Comparison of ENCODE assay signal across 25 cellular contexts in genomic region chr3:132347811-132348210, GRCh38. TPM values are rescaled to one million over a fixed set of nuclear protein-coding genes. Genes with fewer than 3 reads are reported as not detected.
"Had no signal": no experiment of that assay in that cellular context is flagged by ENCODE, and none has a peak within 500 bp of the region (broad histone marks: within the 10 kb centered on the region; RNA-seq: fewer than 3 reads in every experiment).

No MANE protein-coding gene starts in this region.

- H3K4me3 Mint-ChIP-seq: mesothelial cell of epicardium; naive thymus-derived CD4-positive, alpha-beta T cell; natural killer cell treated with Interleukin-12 subunit alpha and Interleukin-12 subunit beta and Interleukin-15 and Interleukin-18, amount 100 ng/mL, for 72 hours; stimulated activated effector memory CD8-positive, alpha-beta T cell treated with anti-CD3 and anti-CD28 coated beads, Interleukin-12 subunit alpha, Interleukin-12 subunit beta, amount 100 ng/mL, for 72 hours; stimulated activated naive CD8-positive, alpha-beta T cell treated with anti-CD3 and anti-CD28 coated beads, Interleukin-15, Interleukin-2, amounts not matched to agents 100 ng/mL and 50 ng/mL, for 24 hours had no signal

- H3K27me3 Mint-ChIP-seq: progenitor cell of endocrine pancreas had no signal

- H3K36me3 Mint-ChIP-seq: naive thymus-derived CD4-positive, alpha-beta T cell; natural killer cell treated with Interleukin-12 subunit alpha and Interleukin-12 subunit beta and Interleukin-15 and Interleukin-18, amount 100 ng/mL, for 72 hours; stimulated activated effector memory CD8-positive, alpha-beta T cell treated with anti-CD3 and anti-CD28 coated beads, Interleukin-12 subunit alpha, Interleukin-12 subunit beta, amount 100 ng/mL, for 72 hours had no signal

- H3K4me3 ChIP-seq: hepatocyte, left ventricle myocardium inferior, lung, ovary, sigmoid colon, spleen, suprapubic skin, thoracic aorta, tibial artery, upper lobe of right lung had no signal

- FAIRE-seq: small intestine, urothelium cell line had no signal

- H3K27ac Mint-ChIP-seq: mesothelial cell of epicardium; naive thymus-derived CD4-positive, alpha-beta T cell; natural killer cell treated with Interleukin-12 subunit alpha and Interleukin-12 subunit beta and Interleukin-15 and Interleukin-18, amount 100 ng/mL, for 72 hours; progenitor cell of endocrine pancreas; stimulated activated effector memory CD8-positive, alpha-beta T cell treated with anti-CD3 and anti-CD28 coated beads, Interleukin-12 subunit alpha, Interleukin-12 subunit beta, amount 100 ng/mL, for 72 hours; stimulated activated naive CD8-positive, alpha-beta T cell treated with anti-CD3 and anti-CD28 coated beads, Interleukin-15, Interleukin-2, amounts not matched to agents 100 ng/mL and 50 ng/mL, for 24 hours had no signal

- H3K36me3 ChIP-seq: left ventricle myocardium inferior, ovary, sigmoid colon, thoracic aorta, tibial artery, upper lobe of right lung had no signal

- H3K9me3 ChIP-seq: left ventricle myocardium inferior, ovary, sigmoid colon, spleen, suprapubic skin, thoracic aorta, tibial artery, upper lobe of right lung had no signal

- H3K27me3 ChIP-seq: hepatocyte, ovary, sigmoid colon, spleen, suprapubic skin, tibial artery, upper lobe of right lung had no signal

- H3K27ac ChIP-seq: hepatocyte, left ventricle myocardium inferior, ovary, sigmoid colon, spleen, suprapubic skin, thoracic aorta, tibial artery, upper lobe of right lung had no signal

- H3K4me1 ChIP-seq: sigmoid colon, tibial artery had no signal

- H2AFZ ChIP-seq: hepatocyte had no signal

- H3K4me2 ChIP-seq: hepatocyte had no signal

- H3K79me2 ChIP-seq: hepatocyte had no signal

- H3K9me3 Mint-ChIP-seq: mesothelial cell of epicardium; naive thymus-derived CD4-positive, alpha-beta T cell; natural killer cell treated with Interleukin-12 subunit alpha and Interleukin-12 subunit beta and Interleukin-15 and Interleukin-18, amount 100 ng/mL, for 72 hours; stimulated activated effector memory CD8-positive, alpha-beta T cell treated with anti-CD3 and anti-CD28 coated beads, Interleukin-12 subunit alpha, Interleukin-12 subunit beta, amount 100 ng/mL, for 72 hours; stimulated activated naive CD8-positive, alpha-beta T cell treated with anti-CD3 and anti-CD28 coated beads, Interleukin-15, Interleukin-2, amounts not matched to agents 100 ng/mL and 50 ng/mL, for 24 hours had no signal

- DNase-seq: islet precursor cell; left ventricle myocardium inferior; mesendoderm; naive thymus-derived CD4-positive, alpha-beta T cell; ovary; retina; right cardiac atrium; sigmoid colon; small intestine; spleen; stimulated activated CD4-positive, alpha-beta T cell treated with anti-CD3 and anti-CD28 coated beads, Interleukin-4, amount 100 ng/mL, for 24 hours; stimulated activated naive CD4-positive, alpha-beta T cell; tibial artery; upper lobe of right lung had no signal

- ATAC-seq: naive thymus-derived CD4-positive, alpha-beta T cell; natural killer cell treated with Interleukin-12 subunit alpha and Interleukin-12 subunit beta and Interleukin-15 and Interleukin-18, amount 100 ng/mL, for 72 hours; stimulated activated effector memory CD8-positive, alpha-beta T cell treated with anti-CD3 and anti-CD28 coated beads, Interleukin-12 subunit alpha, Interleukin-12 subunit beta, amount 100 ng/mL, for 72 hours had no signal

RNA-seq across cellular contexts. Expression of gene ACP3, which starts 30.6 kb away (rescaled TPM):
- total RNA-seq: natural killer cell treated with Interleukin-12 subunit alpha and Interleukin-12 subunit beta and Interleukin-15 and Interleukin-18, amount 100 ng/mL, for 72 hours had no signal
- polyA plus RNA-seq: naive thymus-derived CD4-positive, alpha-beta T cell; neural cell had no signal
